In the genomic region with DNA sequence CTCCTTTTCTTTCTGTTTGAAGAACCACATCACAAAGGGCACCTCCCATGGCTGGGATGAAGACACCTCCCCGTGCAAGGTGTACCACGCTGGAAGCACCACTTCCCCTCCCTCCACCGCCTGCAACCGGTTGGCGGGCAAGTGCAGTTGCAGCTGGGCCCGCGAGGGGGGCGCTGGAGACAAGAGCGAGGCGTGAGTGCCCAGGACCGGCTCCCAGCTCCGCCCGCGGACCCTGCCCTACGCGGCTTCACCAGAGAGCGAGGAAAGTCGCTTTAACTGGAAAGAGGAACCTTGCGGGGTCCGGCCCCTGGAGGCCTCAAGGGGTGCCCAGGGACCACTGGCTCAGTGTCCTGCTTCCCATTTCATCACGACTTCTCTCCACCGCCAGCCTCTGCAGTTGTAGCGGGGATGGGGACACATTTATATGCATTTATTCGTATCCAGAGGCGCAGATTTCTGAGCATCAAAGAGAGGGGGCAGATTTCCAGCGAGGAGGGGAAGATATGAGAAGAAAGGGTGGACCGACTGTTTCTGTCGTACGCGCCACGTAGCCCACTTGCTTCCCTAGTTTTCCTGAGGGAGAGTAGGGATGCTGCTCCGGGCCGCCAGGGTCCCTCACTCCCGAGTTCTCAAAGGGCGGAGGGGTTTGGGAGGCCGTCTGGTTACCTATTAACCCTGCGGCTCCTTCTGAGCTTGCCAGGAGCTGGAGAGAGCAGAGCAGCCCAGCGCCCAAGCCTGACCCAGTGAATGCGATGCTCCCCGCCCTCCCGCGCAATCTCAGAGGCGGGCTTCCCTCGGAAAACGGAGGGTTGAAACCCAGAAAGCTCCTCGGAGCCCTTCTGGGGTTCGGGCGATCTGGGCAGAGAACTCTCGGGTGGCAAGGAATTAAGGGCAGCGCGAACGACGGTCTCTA, we compare ENCODE assay signal across 8 cellular contexts. TPM values are rescaled to one million over a fixed set of nuclear protein-coding genes. Genes with fewer than 3 reads are reported as not detected.
DNase-seq lines count a peak whose midpoint lies in the region; ATAC-seq and TF ChIP-seq lines count a peak whose summit lies in the region.

No MANE protein-coding gene starts in this region.

- H3K9me3 ChIP-seq in duodenal mucosa (ENCODE audit: control insufficient read depth in 1 of 2, low read length in 2 of 2) (no peaks in the 10 kb centered on the region), right lobe of liver (no peaks in the 10 kb centered on the region)

- H3K36me3 ChIP-seq in duodenal mucosa (ENCODE audit: control insufficient read depth in 1 of 2, insufficient read depth in 2 of 2, low read length in 2 of 2), result no peaks in the 10 kb centered on the region
- no peaks in the 10 kb centered on the region for H3K36me3 ChIP-seq in right lobe of liver

- peak; percentile 48 to 56 (median 51) for TF ChIP-seq CTCF in right lobe of liver (IDR thresholded peaks at IDR 0.05)

- peak; percentile 36 for ATAC-seq in HG02870 (IDR thresholded peaks at IDR 0.05; ENCODE audit: unreplicated experiment)
- ATAC-seq in right lobe of liver, result peak; percentile 60 to 68 (median 62)

- TF ChIP-seq POLR2A in right lobe of liver (IDR thresholded peaks at IDR 0.05), result no peak

- H3K27me3 ChIP-seq in duodenal mucosa (ENCODE audit: control insufficient read depth in 1 of 2, insufficient read depth in 2 of 2, low read length in 2 of 2) (peaks cover 14 to 47% of the 10 kb centered on the region in 2 donors), right lobe of liver (peaks cover 0 to 25% of the 10 kb centered on the region in 2 donors)

- H3K4me1 ChIP-seq in duodenal mucosa (ENCODE audit: control insufficient read depth in 1 of 2, insufficient read depth in 2 of 2, low read length in 2 of 2) (peaks cover 25 to 27% of the 10 kb centered on the region in 2 donors), right lobe of liver (peaks cover 0 to 29% (median 5%) of the 10 kb centered on the region in 4 donors)

- intact Hi-C loops in right lobe of liver (cut with DNase I), result no loop called here

- H3K4me3 ChIP-seq in duodenal mucosa (ENCODE audit: low read depth in 1 of 2, low read length in 2 of 2) (peak overlapping the region; percentile 29 to 60), right lobe of liver (no peak overlapping the region)

- peak; percentile 84 for DNase-seq in SIG-M5 treated with dmso at 0.1 percent for 504 hours (lab: John Stamatoyannopoulos, UW; ENCODE audit: unreplicated experiment)
- DNase-seq in SIG-M5 (lab: John Stamatoyannopoulos, UW), result no peak
- peak; percentile 64 for DNase-seq in NCI-H2227 treated with DMSO at 0.1 percent for 48 hours (lab: John Stamatoyannopoulos, UW)
- DNase-seq in activated CD4-positive, alpha-beta T cell treated with anti-CD3 and anti-CD28 coated beads, Interleukin-2, amount 50 U/mL, for 1 hour, result peak; percentile 64
- DNase-seq in right lobe of liver, result peak in 2 of 3 donors; percentile 74 to 78
- peak; percentile 43 to 67 (median 56) for DNase-seq in stimulated activated CD4-positive, alpha-beta T cell treated with anti-CD3 and anti-CD28 coated beads, TNF-alpha, amount 100 ng/mL, for 48 hours (ENCODE audit: low read depth in 3 of 3)

- peak overlapping the region; percentile 36 for H3K27ac ChIP-seq in duodenal mucosa (ENCODE audit: low read depth, low read length)
- H3K27ac ChIP-seq in right lobe of liver, result peak overlapping the region in 2 of 3 donors; percentile 47 to 59

- no peak overlapping the region for H3K9ac ChIP-seq in duodenal mucosa (ENCODE audit: low read depth in 1 of 2, low read length in 2 of 2)

- 5% methylated on average over 25 of the region's 53 CpGs for WGBS in right lobe of liver (ENCODE audit: insufficient coverage, low coverage, low lambda C conversion rate, missing lambda C conversion rate)

RNA-seq across cellular contexts. Expression of gene ESAM, which starts 3.5 kb away (rescaled TPM):
- total RNA-seq in right lobe of liver, result 10 to 100 TPM in 3 of 6 experiments, 1 to 10 TPM in 3; 6.1 to 15.3 (median 9.7) TPM

RNA-seq across cellular contexts. Expression of gene VSIG2, which starts 6.6 kb away (rescaled TPM):
- total RNA-seq in right lobe of liver, result 1 to 10 TPM in 2 of 6 experiments, under 1 TPM in 3, not detected in 1; 0.68 to 1.4 (median 0.83) TPM

RNA-seq across cellular contexts. Expression of gene NRGN, which starts 18.9 kb away (rescaled TPM):
- total RNA-seq in right lobe of liver, result 1 to 10 TPM in 3 of 6 experiments, under 1 TPM in 2, not detected in 1; 0.43 to 4.6 (median 1.4) TPM

RNA-seq across cellular contexts. Expression of gene MSANTD2, which starts 41.6 kb away (rescaled TPM):
- total RNA-seq in right lobe of liver, result 1 to 10 TPM; 2.6 to 4.7 (median 3.6) TPM

Comparison
In these comparisons a context has a peak if more than half of its experiments do, and no peak if none do; other contexts are left out.
1. H3K4me3 ChIP-seq: peak in duodenal mucosa (2 of 2); none in right lobe of liver (0 of 3).